In genomic region chr15:74438696-74439316, GRCh38 we compare ENCODE assay signal across 8 cellular contexts. TPM values are rescaled to one million over a fixed set of nuclear protein-coding genes. Genes with fewer than 3 reads are reported as not detected.
A peak's percentile ranks its signal among the peaks of the same experiment; 100 is the strongest.
DNase-seq lines count a peak whose midpoint lies in the region; ATAC-seq and TF ChIP-seq lines count a peak whose summit lies in the region.

No MANE protein-coding gene starts in this region.

- no peaks in the 10 kb centered on the region for H3K9me3 Mint-ChIP-seq in activated CD4-positive, alpha-beta memory T cell treated with anti-CD3 and anti-CD28 coated beads, Interleukin-2, amount 10 ng/mL, durations not matched to agents 7 days and 5 days

- H3K4me1 ChIP-seq in lung (ENCODE audit: control insufficient read depth in 2 of 2, insufficient read depth in 2 of 2, low read length in 2 of 2): no peaks in the 10 kb centered on the region

- H3K4me3 Mint-ChIP-seq in activated CD4-positive, alpha-beta memory T cell treated with anti-CD3 and anti-CD28 coated beads, Interleukin-2, amount 10 ng/mL, durations not matched to agents 7 days and 5 days: no peak overlapping the region

- no peak overlapping the region for H3K4me3 ChIP-seq in lung

- peak; percentile 81 for DNase-seq in DMS53 (lab: John Stamatoyannopoulos, UW)
- peak; percentile 45 for DNase-seq in NCI-H774 (lab: John Stamatoyannopoulos, UW)
- DNase-seq in activated CD4-positive, alpha-beta memory T cell treated with anti-CD3 and anti-CD28 coated beads, Interleukin-2, amount 10 ng/mL, durations not matched to agents 7 days and 5 days: peak; percentile 84
- peak; percentile 83 for DNase-seq in dermis blood vessel endothelial cell
- DNase-seq in lung (ENCODE audit: low spot score): peak; percentile 72
- DNase-seq in stimulated activated CD8-positive, alpha-beta memory T cell treated with anti-CD3 and anti-CD28 coated beads, Interleukin-15, amount 100 ng/mL, for 4 hours (ENCODE audit: low read depth in 2 of 2): peak; percentile 57 to 64

- no peak overlapping the region for H3K27ac ChIP-seq in lung (ENCODE audit: low read depth in 1 of 2, low read length in 1 of 2)

- no peaks in the 10 kb centered on the region for H3K36me3 Mint-ChIP-seq in activated CD4-positive, alpha-beta memory T cell treated with anti-CD3 and anti-CD28 coated beads, Interleukin-2, amount 10 ng/mL, durations not matched to agents 7 days and 5 days (ENCODE audit: low read depth)

- peak; percentile 97 for TF ChIP-seq CTCF in lung (IDR thresholded peaks at IDR 0.05; ENCODE audit: control extremely low read depth, extremely low read depth)

- H3K9me3 ChIP-seq in lung (ENCODE audit: control insufficient read depth in 2 of 2, insufficient read depth in 1 of 2, low read length in 1 of 2): peaks cover 0 to 2% of the 10 kb centered on the region in 2 donors

- POLR2A ChIA-PET in activated CD4-positive, alpha-beta memory T cell treated with anti-CD3 and anti-CD28 coated beads, Interleukin-2, amount 10 ng/mL, durations not matched to agents 7 days and 5 days (lab: Charles Lee): interaction anchor here (1.2 to 2.3 kb wide), 5 partner anchors 36 to 64 kb away, joined by 3 to 7 read pairs (median 5); no protein-coding TSS in a partner anchor

- H3K4me1 Mint-ChIP-seq in activated CD4-positive, alpha-beta memory T cell treated with anti-CD3 and anti-CD28 coated beads, Interleukin-2, amount 10 ng/mL, durations not matched to agents 7 days and 5 days: peaks cover 19% of the 10 kb centered on the region

- no peaks in the 10 kb centered on the region for H3K27me3 Mint-ChIP-seq in activated CD4-positive, alpha-beta memory T cell treated with anti-CD3 and anti-CD28 coated beads, Interleukin-2, amount 10 ng/mL, durations not matched to agents 7 days and 5 days

- WGBS in lung, 2 donors: 0% methylated on average over 2 of the region's 2 CpGs

- H3K36me3 ChIP-seq in lung (ENCODE audit: control insufficient read depth in 2 of 2, insufficient read depth in 2 of 2, low read length in 2 of 2): no peaks in the 10 kb centered on the region

- H3K27me3 ChIP-seq in lung (ENCODE audit: control insufficient read depth, insufficient read depth): no peaks in the 10 kb centered on the region

- ATAC-seq in HG03432 (IDR thresholded peaks at IDR 0.05; ENCODE audit: unreplicated experiment) (peak; percentile 46), lung (ENCODE audit: insufficient read depth, low FRiP score) (peak; percentile 74), GM18498 (IDR thresholded peaks at IDR 0.05; ENCODE audit: unreplicated experiment) (no peak)

- CTCF ChIA-PET in activated CD4-positive, alpha-beta memory T cell treated with anti-CD3 and anti-CD28 coated beads, Interleukin-2, amount 10 ng/mL, durations not matched to agents 7 days and 5 days (lab: Charles Lee): interaction anchor here (0.6 to 15.2 kb wide), 11 partner anchors 16 to 69 kb away, joined by 4 to 248 read pairs (median 6); no protein-coding TSS in a partner anchor

- no peak overlapping the region for H3K27ac Mint-ChIP-seq in activated CD4-positive, alpha-beta memory T cell treated with anti-CD3 and anti-CD28 coated beads, Interleukin-2, amount 10 ng/mL, durations not matched to agents 7 days and 5 days

RNA-seq across cellular contexts. Expression of gene SEMA7A, which starts 5.0 kb away (rescaled TPM):
- 1 to 10 TPM; 3.8 to 4.3 TPM for total RNA-seq in activated CD4-positive, alpha-beta memory T cell treated with anti-CD3 and anti-CD28 coated beads, Interleukin-2, amount 10 ng/mL, durations not matched to agents 7 days and 5 days
- total RNA-seq in dermis blood vessel endothelial cell (0.51 and 2.2 TPM in 2 replicates), lung (10 to 100 TPM in 1 of 2 donors, 1 to 10 TPM in 1; 7.1 to 15.0 TPM)
- polyA plus RNA-seq in lung: 1 to 10 TPM; 4.2 to 6.6 TPM

RNA-seq across cellular contexts. Expression of gene UBL7, which starts 22.2 kb away (rescaled TPM):
- 10 to 100 TPM; 54.7 to 61.3 TPM for total RNA-seq in activated CD4-positive, alpha-beta memory T cell treated with anti-CD3 and anti-CD28 coated beads, Interleukin-2, amount 10 ng/mL, durations not matched to agents 7 days and 5 days
- total RNA-seq in dermis blood vessel endothelial cell (36.4 and 43.1 TPM in 2 replicates), lung (10 to 100 TPM; 38.1 to 48.0 TPM)
- 10 to 100 TPM; 31.8 to 42.6 TPM for polyA plus RNA-seq in lung
